Comparison of ENCODE assay signal across 18 cellular contexts in the genomic region with DNA sequence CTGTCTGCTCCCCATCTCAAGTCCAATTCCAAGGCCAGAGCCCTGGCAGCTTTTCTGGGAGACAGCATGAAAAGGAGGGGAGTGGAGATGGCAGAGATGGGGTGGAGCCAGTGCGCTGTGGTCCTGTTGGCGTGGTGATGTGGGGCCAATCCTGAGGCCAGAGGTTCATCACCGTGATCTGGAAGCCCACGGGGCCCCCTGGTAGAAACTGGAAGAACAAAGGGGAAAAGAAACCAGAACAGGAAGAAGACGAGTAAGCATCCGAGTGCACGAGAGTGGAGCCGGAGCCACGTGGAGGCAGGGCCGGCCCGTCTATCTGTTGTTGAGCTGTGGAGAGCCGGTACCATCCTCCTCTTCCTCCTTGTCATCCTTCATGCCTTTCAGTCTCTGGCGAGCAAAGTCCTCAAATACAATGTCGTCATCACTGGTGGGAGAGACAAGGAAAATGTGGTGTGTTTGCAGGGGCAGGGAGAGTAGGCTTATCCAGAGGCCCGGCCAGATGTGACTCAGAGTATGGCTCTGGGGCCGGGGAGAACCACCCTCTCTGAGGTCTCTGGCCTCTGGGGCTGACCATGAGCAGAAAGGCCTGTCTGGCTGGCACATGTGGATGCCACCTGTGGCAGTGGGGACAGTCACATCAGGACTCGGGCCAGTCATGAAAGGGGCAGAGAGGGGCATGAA. TPM values are rescaled to one million over a fixed set of nuclear protein-coding genes. Genes with fewer than 3 reads are reported as not detected.
DNase-seq lines count a peak whose midpoint lies in the region; ATAC-seq and TF ChIP-seq lines count a peak whose summit lies in the region.
"Had no signal": no experiment of that assay in that cellular context is flagged by ENCODE, and none has a peak within 500 bp of the region (broad histone marks: within the 10 kb centered on the region; RNA-seq: fewer than 3 reads in every experiment).

No MANE protein-coding gene starts in this region.

- peak overlapping the region; percentile 73 for H3K27ac Mint-ChIP-seq in activated T-helper 17 cell treated with anti-CD3 and anti-CD28 coated beads, Interleukin-2, amount 50 U/mL, for 72 hours
- H3K27ac Mint-ChIP-seq in immature natural killer cell = peak overlapping the region in 5 of 6 donors; percentile 12 to 80 (median 71)
- H3K27ac Mint-ChIP-seq: stimulated activated naive B cell treated with anti-CD40 and anti-IgM and Interleukin-4, amounts not matched to agents 10 μg/mL and 1 μg/mL and 100 μg/mL, for 72 hours had no signal

- H3K9me3 Mint-ChIP-seq in activated T-helper 17 cell treated with anti-CD3 and anti-CD28 coated beads, Interleukin-2, amount 50 U/mL, for 72 hours = no peaks in the 10 kb centered on the region
- H3K9me3 Mint-ChIP-seq in immature natural killer cell = no peaks in the 10 kb centered on the region
- H3K9me3 Mint-ChIP-seq: stimulated activated naive B cell treated with anti-CD40 and anti-IgM and Interleukin-4, amounts not matched to agents 10 μg/mL and 1 μg/mL and 100 μg/mL, for 72 hours had no signal

- no peak for ATAC-seq in activated T-helper 17 cell treated with anti-CD3 and anti-CD28 coated beads, Interleukin-2, amount 50 U/mL, for 72 hours (replicated peaks)
- ATAC-seq in HG03460 (IDR thresholded peaks at IDR 0.05; ENCODE audit: unreplicated experiment) (no peak), HG02852 (IDR thresholded peaks at IDR 0.05; ENCODE audit: unreplicated experiment) (no peak), HG03439 (IDR thresholded peaks at IDR 0.05; ENCODE audit: unreplicated experiment) (no peak)
- ATAC-seq: stimulated activated naive B cell treated with anti-CD40 and anti-IgM and Interleukin-4, amounts not matched to agents 10 μg/mL and 1 μg/mL and 100 μg/mL, for 72 hours had no signal

- H3K4me3 Mint-ChIP-seq in activated T-helper 17 cell treated with anti-CD3 and anti-CD28 coated beads, Interleukin-2, amount 50 U/mL, for 72 hours = no peak overlapping the region
- H3K4me3 Mint-ChIP-seq in immature natural killer cell = no peak overlapping the region
- H3K4me3 Mint-ChIP-seq: stimulated activated naive B cell treated with anti-CD40 and anti-IgM and Interleukin-4, amounts not matched to agents 10 μg/mL and 1 μg/mL and 100 μg/mL, for 72 hours had no signal

- no peaks in the 10 kb centered on the region for H3K27me3 Mint-ChIP-seq in activated T-helper 17 cell treated with anti-CD3 and anti-CD28 coated beads, Interleukin-2, amount 50 U/mL, for 72 hours
- H3K27me3 Mint-ChIP-seq in immature natural killer cell (ENCODE audit: low read depth in 3 of 3) = peaks cover 2 to 5% (median 3%) of the 10 kb centered on the region in 3 donors
- H3K27me3 Mint-ChIP-seq: stimulated activated naive B cell treated with anti-CD40 and anti-IgM and Interleukin-4, amounts not matched to agents 10 μg/mL and 1 μg/mL and 100 μg/mL, for 72 hours had no signal

- POLR2A ChIA-PET in RWPE1 (lab: Yijun Ruan, JAX; ENCODE audit: low non-redundant PET) = no interaction called here

- CTCF ChIA-PET in RWPE1 (lab: Yijun Ruan, JAX) = interaction anchor here (0.8 kb wide), 1 partner anchor 268 kb away, joined by 4 read pairs; no protein-coding TSS in a partner anchor

- no peaks in the 10 kb centered on the region for H3K36me3 Mint-ChIP-seq in activated T-helper 17 cell treated with anti-CD3 and anti-CD28 coated beads, Interleukin-2, amount 50 U/mL, for 72 hours (ENCODE audit: low read depth)
- peaks cover 4 to 24% (median 8%) of the 10 kb centered on the region in 3 donors for H3K36me3 Mint-ChIP-seq in immature natural killer cell
- H3K36me3 Mint-ChIP-seq: stimulated activated naive B cell treated with anti-CD40 and anti-IgM and Interleukin-4, amounts not matched to agents 10 μg/mL and 1 μg/mL and 100 μg/mL, for 72 hours had no signal

- no peak for TF ChIP-seq CTCF in RWPE1 (conservative IDR thresholded peaks at IDR 0.05; ENCODE audit: low read depth)

- DNase-seq in AG08395 (ENCODE audit: low spot score) (peak; percentile 42), EL (peak; percentile 25), immature natural killer cell (no peak), RWPE1 (ENCODE audit: low spot score) (no peak)
- DNase-seq: hippocampal formation; NCI-H2171 treated with DMSO at 0.1 percent for 48 hours; stimulated activated CD4-positive, alpha-beta T cell treated with anti-CD3 and anti-CD28 coated beads, Interleukin-2, amount 100 ng/mL, for 24 hours; stimulated activated naive B cell treated with anti-CD40 and anti-IgM and Interleukin-4, amounts not matched to agents 10 μg/mL and 1 μg/mL and 100 μg/mL, for 72 hours had no signal

- H3K27ac ChIP-seq in RWPE1 = no peak overlapping the region
- H3K27ac ChIP-seq: HL-60, parathyroid adenoma had no signal

- H3K4me1 Mint-ChIP-seq in activated T-helper 17 cell treated with anti-CD3 and anti-CD28 coated beads, Interleukin-2, amount 50 U/mL, for 72 hours = peaks cover 20% of the 10 kb centered on the region
- peaks cover 42 to 43% of the 10 kb centered on the region in 2 donors for H3K4me1 Mint-ChIP-seq in immature natural killer cell

RNA-seq across cellular contexts. Expression of gene TPBGL, which starts 25.4 kb away (rescaled TPM):
- total RNA-seq in activated T-helper 17 cell treated with anti-CD3 and anti-CD28 coated beads, Interleukin-2, amount 50 U/mL, for 72 hours = under 1 TPM; 0.26 to 0.40 TPM
- polyA plus RNA-seq in immature natural killer cell = under 1 TPM in 1 of 3 donors, not detected in 2; 0.13 TPM
- total RNA-seq: lung microvascular endothelial cell, MCF 10A had no signal
- polyA plus RNA-seq: aorta, BJ had no signal

Comparison
In these comparisons a context has a peak if more than half of its experiments do, and no peak if none do; other contexts are left out.
1. DNase-seq: peak in AG08395 (single experiment) and EL (single experiment); none in immature natural killer cell (0 of 3) and RWPE1 (single experiment).